In the genomic region with DNA sequence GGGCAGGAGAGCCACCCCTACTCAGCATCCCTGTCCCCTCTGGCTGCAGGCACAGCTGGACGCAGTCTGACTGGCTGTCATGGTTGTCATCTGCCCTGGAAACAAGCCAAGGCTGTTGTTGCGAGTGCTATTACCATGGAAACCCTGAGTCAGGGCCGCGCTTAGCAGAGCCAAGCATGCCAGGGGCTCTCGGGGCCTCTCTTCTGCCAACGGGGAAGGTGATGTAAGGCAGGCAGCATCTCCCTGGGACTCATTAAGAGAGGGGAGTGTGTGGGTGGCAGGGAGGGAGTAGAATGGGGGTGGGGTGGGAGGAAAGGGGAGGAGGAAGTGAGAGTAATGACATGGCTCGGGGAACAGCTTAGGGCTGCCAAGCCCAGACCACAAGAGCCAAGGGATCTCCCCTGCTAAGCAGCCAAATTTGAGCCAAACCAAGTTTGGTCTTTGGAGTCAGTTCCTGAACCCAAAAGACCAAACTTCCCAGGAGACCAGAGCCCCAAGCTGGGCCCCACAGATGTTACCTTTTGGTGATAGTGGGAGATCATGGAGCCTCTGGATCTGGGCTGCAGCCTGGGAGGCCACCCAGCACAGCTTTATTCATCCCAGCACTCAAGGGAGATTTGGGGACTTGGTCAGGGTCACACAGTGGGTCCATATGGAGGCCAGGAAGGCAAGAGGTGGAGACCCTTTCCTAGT, we compare ENCODE assay signal across 8 cellular contexts.
DNase-seq lines count a peak whose midpoint lies in the region; ATAC-seq, FAIRE-seq and TF ChIP-seq lines count a peak whose summit lies in the region.

No MANE protein-coding gene starts in this region.

- POLR2A ChIA-PET in GM12878 (lab: Charles Lee), result interaction anchor here (0.6 kb wide), 1 partner anchor 23 kb away, joined by 3 read pairs; no protein-coding TSS in a partner anchor

- no peaks in the 10 kb centered on the region for H4K20me1 ChIP-seq in GM12878 (ENCODE audit: control insufficient read depth, insufficient read depth)

- DNase-seq in GM04504 (ENCODE audit: low read depth) (peak; percentile 10), NCI-H345 treated with DMSO at 0.1 percent for 48 hours (lab: John Stamatoyannopoulos, UW; ENCODE audit: unreplicated experiment) (peak; percentile 93), GM12878 (ENCODE audit: low read depth, low spot score) (peak; percentile 92), mucosa of descending colon (peak in 1 of 3 donors; percentile 7), cerebellar cortex (ENCODE audit: low spot score) (no peak), COLO829 (ENCODE audit: low spot score) (no peak)

- 0% methylated on average over 6 of the region's 7 CpGs for WGBS in GM12878 (ENCODE audit: insufficient coverage, insufficient replicate concordance, low lambda C conversion rate, missing lambda C conversion rate)

- TF ChIP-seq CTCF in GM12878 (IDR thresholded peaks at IDR 0.05 in 2 of 3, conservative IDR thresholded peaks at IDR 0.05 in 1 of 3; ENCODE audit: control insufficient read depth in 2 of 3, extremely low read depth in 1 of 3, insufficient read depth in 1 of 3, low read depth in 3 of 3, low read length in 3 of 3), result no peak
- TF ChIP-seq CTCF in mucosa of descending colon (IDR thresholded peaks at IDR 0.05), result no peak

- peak overlapping the region; percentile 92 for H3K27ac ChIP-seq in GM12878 (ENCODE audit: control insufficient read depth, insufficient read depth)

- peaks cover 19% of the 10 kb centered on the region for H3K4me1 ChIP-seq in GM12878 (ENCODE audit: control insufficient read depth, insufficient read depth, low read length)
- no peaks in the 10 kb centered on the region for H3K4me1 ChIP-seq in mucosa of descending colon (ENCODE audit: low read depth)

- TF ChIP-seq POLR2A in GM12878 (IDR thresholded peaks at IDR 0.05; ENCODE audit: low read depth, low read length), result no peak

- intact Hi-C loops in GM12878 (cut with micrococcal nuclease; ENCODE audit: unreplicated experiment), result loop anchor here (1.0 kb wide), 1 partner anchor 30 kb away; no protein-coding TSS in a partner anchor
- intact Hi-C loops in mucosa of descending colon (cut with DNase I, micrococcal nuclease), result no loop called here

- peak; percentile 23 for FAIRE-seq in GM12878 (lab: Jason Lieb, UNC)

- no TSS peak for BruUV-seq in GM12878 (replicated peaks; lab: Mats Ljungman, UMichigan)

- no peaks in the 10 kb centered on the region for H3K27me3 ChIP-seq in GM12878 (replicated peaks in 1 of 2; ENCODE audit: control insufficient read depth in 2 of 2, insufficient read depth in 2 of 2, low read length in 1 of 2)

- H3K4me2 ChIP-seq in GM12878 (ENCODE audit: control insufficient read depth, insufficient read depth), result peak overlapping the region; percentile 82

- 0 out of 2 replicates have a peak, but pooled peaks have one; percentile 19 for TF ChIP-seq RAD21 in GM12878 (IDR thresholded peaks at IDR 0.05; ENCODE audit: insufficient read depth, low read depth, low read length)

- ATAC-seq in GM19452 (IDR thresholded peaks at IDR 0.05; ENCODE audit: unreplicated experiment) (peak; percentile 83), HG03159 (IDR thresholded peaks at IDR 0.05; ENCODE audit: unreplicated experiment) (peak; percentile 85), GM12878 (peak; percentile 97), mucosa of descending colon (peak; percentile 38)

- H2AFZ ChIP-seq in GM12878 (ENCODE audit: control insufficient read depth, low read depth, low read length), result peak overlapping the region; percentile 34

- H3K9ac ChIP-seq in GM12878 (ENCODE audit: control insufficient read depth, insufficient read depth, low read length), result peak overlapping the region; percentile 50

- H3K9me3 ChIP-seq in GM12878 (replicated peaks; ENCODE audit: control insufficient read depth, insufficient read depth, low read length), result peaks cover 23% of the 10 kb centered on the region
- peaks cover 10% of the 10 kb centered on the region for H3K9me3 ChIP-seq in mucosa of descending colon

- H3K4me3 ChIP-seq in GM12878 (peak overlapping the region; percentile 28; the same call in 1 of the 2 replicates), mucosa of descending colon (no peak overlapping the region)

- SMC1A ChIA-PET in GM12878 (lab: Charles Lee; ENCODE audit: uncharacterized antibody, unreplicated experiment), result interaction anchor here (0.6 to 2.2 kb wide), 2 partner anchors 57 to 327 kb away, joined by 3 to 7 read pairs; no protein-coding TSS in a partner anchor

- RAD21 ChIA-PET in GM12878 (lab: Charles Lee; ENCODE audit: unreplicated experiment), result interaction anchor here (0.6 to 1.5 kb wide), 5 partner anchors 10 to 570 kb away, joined by 3 to 4 read pairs (median 3); no protein-coding TSS in a partner anchor

- peak; percentile 73 to 84 for TF ChIP-seq EP300 in GM12878 (IDR thresholded peaks at IDR 0.05; ENCODE audit: borderline replicate concordance in 1 of 2, control insufficient read depth in 1 of 2, low read depth in 2 of 2, low read length in 2 of 2)

- no peaks in the 10 kb centered on the region for H3K79me2 ChIP-seq in GM12878 (ENCODE audit: control insufficient read depth, insufficient read depth, low read length)

- CTCF ChIA-PET in GM12878 (lab: Yijun Ruan, JAX), result interaction anchor here (0.9 to 3.5 kb wide), 3 partner anchors 38 to 57 kb away, joined by 3 to 16 read pairs (median 8); no protein-coding TSS in a partner anchor

- no peaks in the 10 kb centered on the region; a peak in 1 of 4 replicates for H3K36me3 ChIP-seq in GM12878 (ENCODE audit: control insufficient read depth in 2 of 2, insufficient read depth in 2 of 2, low read length in 1 of 2)
- no peaks in the 10 kb centered on the region for H3K36me3 ChIP-seq in mucosa of descending colon (ENCODE audit: low read depth)

- in situ Hi-C loops in GM12878 (cut with MboI), result no loop called here

TF ChIP-seq in GM12878, 131 proteins besides CTCF, POLR2A, EP300 and RAD21 (continues in another document):
- TF ChIP-seq ETV6 (conservative IDR thresholded peaks at IDR 0.05 in 1 of 2, IDR thresholded peaks at IDR 0.05 in 1 of 2; ENCODE audit: borderline replicate concordance in 1 of 2, low read depth in 1 of 2) (peak in 1 of 2 experiments; percentile 4; a peak in 2 of 4 replicates), POLR2AphosphoS2 (IDR thresholded peaks at IDR 0.05; ENCODE audit: low read depth, low read length) (no peak), IKZF2 (IDR thresholded peaks at IDR 0.05) (peak; percentile 82 to 88), CEBPB (IDR thresholded peaks at IDR 0.05; ENCODE audit: borderline replicate concordance in 1 of 2, low read depth in 2 of 2, low read length in 2 of 2) (no peak), EGR1 (IDR thresholded peaks at IDR 0.05; ENCODE audit: borderline replicate concordance in 1 of 2, low read depth in 2 of 2, low read length in 2 of 2) (peak in 1 of 2 experiments; percentile 96; a peak in 2 of 3 replicates), SMC3 (IDR thresholded peaks at IDR 0.05; ENCODE audit: borderline replicate concordance, low read length) (peak; percentile 20), RCOR1 (conservative IDR thresholded peaks at IDR 0.05; ENCODE audit: low read depth, low read length) (0 out of 2 replicates have a peak, but pooled peaks have one; percentile 82), BHLHE40 (IDR thresholded peaks at IDR 0.05; ENCODE audit: borderline replicate concordance in 1 of 2, low read depth in 2 of 2, low read length in 1 of 2) (peak; percentile 30 to 68; a peak in 2 of 4 replicates), NBN (IDR thresholded peaks at IDR 0.05) (peak; percentile 44; the same call in 1 of the 2 replicates), TARDBP (IDR thresholded peaks at IDR 0.05; ENCODE audit: borderline replicate concordance) (peak; percentile 17; the same call in 1 of the 2 replicates), BCL11A (IDR thresholded peaks at IDR 0.05; ENCODE audit: low read depth, low read length) (peak; percentile 89), EED (IDR thresholded peaks at IDR 0.05; ENCODE audit: low read depth) (peak; percentile 96)
- TF ChIP-seq, protein P1, sequence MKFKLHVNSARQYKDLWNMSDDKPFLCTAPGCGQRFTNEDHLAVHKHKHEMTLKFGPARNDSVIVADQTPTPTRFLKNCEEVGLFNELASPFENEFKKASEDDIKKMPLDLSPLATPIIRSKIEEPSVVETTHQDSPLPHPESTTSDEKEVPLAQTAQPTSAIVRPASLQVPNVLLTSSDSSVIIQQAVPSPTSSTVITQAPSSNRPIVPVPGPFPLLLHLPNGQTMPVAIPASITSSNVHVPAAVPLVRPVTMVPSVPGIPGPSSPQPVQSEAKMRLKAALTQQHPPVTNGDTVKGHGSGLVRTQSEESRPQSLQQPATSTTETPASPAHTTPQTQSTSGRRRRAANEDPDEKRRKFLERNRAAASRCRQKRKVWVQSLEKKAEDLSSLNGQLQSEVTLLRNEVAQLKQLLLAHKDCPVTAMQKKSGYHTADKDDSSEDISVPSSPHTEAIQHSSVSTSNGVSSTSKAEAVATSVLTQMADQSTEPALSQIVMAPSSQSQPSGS (IDR thresholded peaks at IDR 0.05; ENCODE audit: low read length), result peak; percentile 68
- TF ChIP-seq, protein P2, sequence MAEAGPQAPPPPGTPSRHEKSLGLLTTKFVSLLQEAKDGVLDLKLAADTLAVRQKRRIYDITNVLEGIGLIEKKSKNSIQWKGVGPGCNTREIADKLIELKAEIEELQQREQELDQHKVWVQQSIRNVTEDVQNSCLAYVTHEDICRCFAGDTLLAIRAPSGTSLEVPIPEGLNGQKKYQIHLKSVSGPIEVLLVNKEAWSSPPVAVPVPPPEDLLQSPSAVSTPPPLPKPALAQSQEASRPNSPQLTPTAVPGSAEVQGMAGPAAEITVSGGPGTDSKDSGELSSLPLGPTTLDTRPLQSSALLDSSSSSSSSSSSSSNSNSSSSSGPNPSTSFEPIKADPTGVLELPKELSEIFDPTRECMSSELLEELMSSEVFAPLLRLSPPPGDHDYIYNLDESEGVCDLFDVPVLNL (IDR thresholded peaks at IDR 0.05; ENCODE audit: low read depth, low read length), result no peak

Comparison
In these comparisons a context has a peak if more than half of its experiments do, and no peak if none do; other contexts are left out.
1. DNase-seq: peak in GM04504 (single experiment), NCI-H345 treated with DMSO at 0.1 percent for 48 hours (single experiment) and GM12878 (single experiment); none in cerebellar cortex (single experiment) and COLO829 (single experiment).
2. ATAC-seq: peak in every context shown above with its lines; median percentile 97 in GM12878; 85 in HG03159; 83 in GM19452; 38 in mucosa of descending colon.